ENCODE assay signal across 8 cellular contexts in the genomic region with DNA sequence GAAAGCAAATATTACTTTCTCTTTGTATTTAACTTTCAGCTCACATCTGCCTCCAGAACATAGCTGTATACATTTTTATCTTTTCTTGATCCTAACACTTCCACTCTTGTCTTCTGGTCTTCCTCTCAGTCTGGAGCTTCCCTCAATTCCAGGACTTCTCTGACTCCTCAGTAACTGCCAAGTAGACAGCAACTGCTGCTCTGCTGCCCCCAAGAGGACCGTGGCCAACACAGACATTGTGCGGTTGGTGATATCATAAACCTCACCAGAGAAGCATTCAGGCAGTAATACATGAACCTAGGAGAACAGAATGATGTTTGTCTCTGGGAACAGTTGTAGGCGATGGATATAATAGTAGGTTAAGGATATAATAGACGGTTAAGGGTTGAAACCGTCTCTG. TPM values are rescaled to one million over a fixed set of nuclear protein-coding genes. Genes with fewer than 3 reads are reported as not detected.
A peak's percentile ranks its signal among the peaks of the same experiment; 100 is the strongest.
DNase-seq lines count a peak whose midpoint lies in the region; ATAC-seq, FAIRE-seq and TF ChIP-seq lines count a peak whose summit lies in the region.
"Had no signal": no experiment of that assay in that cellular context is flagged by ENCODE, and none has a peak within 500 bp of the region (broad histone marks: within the 10 kb centered on the region; RNA-seq: fewer than 3 reads in every experiment).

No MANE protein-coding gene starts in this region.

- POLR2A ChIA-PET in CD4-positive, alpha-beta T cell (lab: Charles Lee): no interaction called here

- no peaks in the 10 kb centered on the region for H3K4me1 ChIP-seq in kidney (ENCODE audit: control insufficient read depth in 1 of 2, insufficient read depth in 1 of 2, low read depth in 1 of 2, low read length in 2 of 2)

- CTCF ChIA-PET in CD4-positive, alpha-beta T cell (lab: Charles Lee): no interaction called here

- peaks cover 7% of the 10 kb centered on the region for H3K9me3 Mint-ChIP-seq in CD4-positive, alpha-beta T cell

- H3K27ac ChIP-seq in VCaP (no peak overlapping the region), kidney (ENCODE audit: low read depth in 2 of 2, low read length in 2 of 2) (no peak overlapping the region)
- H3K27ac ChIP-seq in CD4-positive, alpha-beta T cell (ENCODE audit: low read depth, low read length): no peak overlapping the region
- H3K27ac ChIP-seq: neutrophil had no signal

- H3K9me3 ChIP-seq in MG63: peaks cover 10% of the 10 kb centered on the region
- H3K9me3 ChIP-seq in kidney (ENCODE audit: control insufficient read depth in 1 of 2, low read length in 2 of 2): peaks cover 0 to 3% of the 10 kb centered on the region in 2 donors
- H3K9me3 ChIP-seq in CD4-positive, alpha-beta T cell (ENCODE audit: control insufficient read depth, low read length): peaks cover 11% of the 10 kb centered on the region
- H3K9me3 ChIP-seq: neutrophil had no signal

- ATAC-seq in GM18511 (IDR thresholded peaks at IDR 0.05; ENCODE audit: unreplicated experiment) (no peak), GM18867 (IDR thresholded peaks at IDR 0.05; ENCODE audit: unreplicated experiment) (no peak)
- no peak for ATAC-seq in CD4-positive, alpha-beta T cell (ENCODE audit: poor library complexity)

- no peaks in the 10 kb centered on the region for H3K36me3 Mint-ChIP-seq in CD4-positive, alpha-beta T cell (ENCODE audit: low read depth)

- no peak overlapping the region for H3K4me3 ChIP-seq in MG63
- no peak overlapping the region for H3K4me3 ChIP-seq in kidney (ENCODE audit: low read length in 2 of 2)

- no peak overlapping the region for H3K9ac ChIP-seq in kidney (ENCODE audit: low read length in 2 of 2)

- no peak overlapping the region for H3K27ac Mint-ChIP-seq in CD4-positive, alpha-beta T cell

- no peak for FAIRE-seq in kidney (lab: Jason Lieb, UNC)

- H3K4me3 Mint-ChIP-seq in CD4-positive, alpha-beta T cell: no peak overlapping the region

- no peaks in the 10 kb centered on the region for H3K4me1 Mint-ChIP-seq in CD4-positive, alpha-beta T cell (ENCODE audit: low read depth)

- no peaks in the 10 kb centered on the region for H3K27me3 Mint-ChIP-seq in CD4-positive, alpha-beta T cell

- H3K27me3 ChIP-seq in MG63: peaks cover 23% of the 10 kb centered on the region
- no peaks in the 10 kb centered on the region for H3K27me3 ChIP-seq in CD4-positive, alpha-beta T cell (ENCODE audit: control insufficient read depth, insufficient read depth, low read length)
- H3K27me3 ChIP-seq: neutrophil had no signal

- H3K36me3 ChIP-seq in MG63 (no peaks in the 10 kb centered on the region), kidney (ENCODE audit: control insufficient read depth in 1 of 2, insufficient read depth in 2 of 2, low read length in 2 of 2) (no peaks in the 10 kb centered on the region)
- H3K36me3 ChIP-seq: neutrophil had no signal

- TF ChIP-seq CTCF in GM12874 (IDR thresholded peaks at IDR 0.05; ENCODE audit: insufficient read depth, low read depth, low read length): peak; percentile 41; the same call in 1 of the 2 replicates
- TF ChIP-seq CTCF in VCaP (conservative IDR thresholded peaks at IDR 0.05): peak; percentile 92
- peak; percentile 44 for TF ChIP-seq CTCF in kidney (IDR thresholded peaks at IDR 0.05; ENCODE audit: borderline replicate concordance, extremely low read depth, insufficient read depth)
- TF ChIP-seq CTCF in CD4-positive, alpha-beta T cell (IDR thresholded peaks at IDR 0.05): no peak

- DNase-seq in MG63: peak; percentile 54
- DNase-seq in kidney: no peak
- DNase-seq in CD4-positive, alpha-beta T cell: no peak

- intact Hi-C loops in kidney (cut with DNase I): no loop called here
- intact Hi-C loops in CD4-positive, alpha-beta T cell (cut with DNase I, micrococcal nuclease): no loop called here

RNA-seq across cellular contexts. Expression of gene FGF12, which starts 45.2 kb away (rescaled TPM):
- total RNA-seq in MG63 (2014; rRNA removed; shearing (Covaris generic); ENCODE audit: low replicate concordance): 0.03 and 0.35 TPM in 2 replicates
- 1.8 TPM for total RNA-seq in kidney
- 3.7 TPM for polyA plus RNA-seq in kidney (ENCODE audit: insufficient read depth, low read depth, low replicate concordance)
- total RNA-seq in CD4-positive, alpha-beta T cell: not detected
